Comparison of ENCODE assay signal across 21 cellular contexts in genomic region chr11:96276836-96277235, GRCh38.
"Had no signal": no experiment of that assay in that cellular context is flagged by ENCODE, and none has a peak within 500 bp of the region (broad histone marks: within the 10 kb centered on the region; RNA-seq: fewer than 3 reads in every experiment).

No MANE protein-coding gene starts in this region.

- H3K4me3 ChIP-seq: esophagus muscularis mucosa, uterus had no signal

- H3K9me3 Mint-ChIP-seq: activated B cell treated with CpG ODN at 0.5 μM for 24 hours had no signal

- DNase-seq: activated B cell treated with CpG ODN at 0.5 μM for 24 hours; activated CD4-positive, alpha-beta memory T cell treated with anti-CD3 and anti-CD28 coated beads for 36 hours; activated CD4-positive, alpha-beta T cell treated with anti-CD3 and anti-CD28 coated beads for 4 hours; activated effector memory CD4-positive, alpha-beta T cell treated with Interleukin-2 at 50 U/mL for 16 hours; activated naive CD4-positive, alpha-beta T cell treated with anti-CD3 and anti-CD28 coated beads, Interleukin-2, amount 50 U/mL, for 16 hours; activated T-cell treated with anti-CD3 and anti-CD28 coated beads, Interleukin-2, amount 50 U/mL, for 1 hour; effector memory CD4-positive, alpha-beta T cell; mesenchymal stem cell; posterior cingulate gyrus; retina; stimulated activated CD4-positive, alpha-beta T cell treated with anti-CD3 and anti-CD28 coated beads, Interleukin-12 subunit alpha, Interleukin-12 subunit beta, amount 100 ng/mL, for 4 hours; stimulated activated CD4-positive, alpha-beta T cell treated with anti-CD3 and anti-CD28 coated beads, Interleukin-1b, Interleukin-23, amount 100 ng/mL, for 48 hours; stimulated activated CD8-positive, alpha-beta memory T cell treated with anti-CD3 and anti-CD28 coated beads, Interleukin-4, amount 100 ng/mL, for 48 hours; stimulated activated naive CD4-positive, alpha-beta T cell; uterus had no signal

- H3K27me3 ChIP-seq: esophagus muscularis mucosa, uterus had no signal

- H3K27me3 Mint-ChIP-seq: activated B cell treated with CpG ODN at 0.5 μM for 24 hours; activated CD4-positive, alpha-beta memory T cell treated with anti-CD3 and anti-CD28 coated beads for 36 hours; dendritic cell treated with granulocyte-macrophage colony-stimulating factor and Interleukin-4, amounts not matched to agents 40 ng/mL and 50 ng/mL, for 4 days; natural killer cell treated with Interleukin-12 subunit alpha and Interleukin-12 subunit beta and Interleukin-15 and Interleukin-18, amount 100 ng/mL, for 72 hours had no signal

- H3K36me3 ChIP-seq: esophagus muscularis mucosa, uterus had no signal

- FAIRE-seq: bronchial epithelial cell, endothelial cell of umbilical vein had no signal

- H3K4me3 Mint-ChIP-seq: activated B cell treated with CpG ODN at 0.5 μM for 24 hours; activated CD4-positive, alpha-beta memory T cell treated with anti-CD3 and anti-CD28 coated beads for 36 hours; dendritic cell treated with granulocyte-macrophage colony-stimulating factor and Interleukin-4, amounts not matched to agents 40 ng/mL and 50 ng/mL, for 4 days; natural killer cell treated with Interleukin-12 subunit alpha and Interleukin-12 subunit beta and Interleukin-15 and Interleukin-18, amount 100 ng/mL, for 72 hours; T-helper 2 cell treated with Interferon-gamma antibody and Interleukin-4, amounts not matched to agents 5 μg/mL and 100 μg/mL, for 36 hours had no signal

- H3K9me3 ChIP-seq: esophagus muscularis mucosa, uterus had no signal

- H3K27ac ChIP-seq: esophagus muscularis mucosa had no signal

- H3K27ac Mint-ChIP-seq: activated B cell treated with CpG ODN at 0.5 μM for 24 hours; activated CD4-positive, alpha-beta memory T cell treated with anti-CD3 and anti-CD28 coated beads for 36 hours; dendritic cell treated with granulocyte-macrophage colony-stimulating factor and Interleukin-4, amounts not matched to agents 40 ng/mL and 50 ng/mL, for 4 days; natural killer cell treated with Interleukin-12 subunit alpha and Interleukin-12 subunit beta and Interleukin-15 and Interleukin-18, amount 100 ng/mL, for 72 hours; T-helper 2 cell treated with Interferon-gamma antibody and Interleukin-4, amounts not matched to agents 5 μg/mL and 100 μg/mL, for 36 hours had no signal

- ATAC-seq: natural killer cell treated with Interleukin-12 subunit alpha and Interleukin-12 subunit beta and Interleukin-15 and Interleukin-18, amount 100 ng/mL, for 72 hours had no signal
